ENCODE assay signal across 8 cellular contexts in genomic region chr3:31531992-31532586, GRCh38. TPM values are rescaled to one million over a fixed set of nuclear protein-coding genes. Genes with fewer than 3 reads are reported as not detected.
DNase-seq lines count a peak whose midpoint lies in the region; ATAC-seq and TF ChIP-seq lines count a peak whose summit lies in the region.

No MANE protein-coding gene starts in this region.

- no peak for TF ChIP-seq CTCF in liver (IDR thresholded peaks at IDR 0.05; ENCODE audit: low read depth, low read length, missing input control)

- peak overlapping the region; percentile 96 for H3K4me3 ChIP-seq in CD4-positive, CD25-positive, alpha-beta regulatory T cell (ENCODE audit: low read depth, low read length)
- peak overlapping the region; percentile 79 to 95 (median 84) for H3K4me3 ChIP-seq in liver (ENCODE audit: low read depth in 1 of 3, low read length in 3 of 3)

- no peaks in the 10 kb centered on the region for H3K27me3 ChIP-seq in CD4-positive, CD25-positive, alpha-beta regulatory T cell (ENCODE audit: control insufficient read depth, insufficient read depth, low read length)
- H3K27me3 ChIP-seq in liver (ENCODE audit: control insufficient read depth in 4 of 4, insufficient read depth in 4 of 4, low read length in 3 of 4) = no peaks in the 10 kb centered on the region

- peak; percentile 87 to 88 for ATAC-seq in CD4-positive, CD25-positive, alpha-beta regulatory T cell (ENCODE audit: low read depth in 2 of 2)
- ATAC-seq in GM19452 (IDR thresholded peaks at IDR 0.05; ENCODE audit: unreplicated experiment) (peak; percentile 82), HG03575 (IDR thresholded peaks at IDR 0.05; ENCODE audit: extremely low read depth, insufficient number of reproducible peaks, low FRiP score, unreplicated experiment) (peak; percentile 72)

- peak overlapping the region; percentile 96 to 99 (median 97) for H3K27ac Mint-ChIP-seq in CD4-positive, CD25-positive, alpha-beta regulatory T cell
- H3K27ac Mint-ChIP-seq in activated CD4-positive, alpha-beta memory T cell treated with anti-CD3 and anti-CD28 coated beads for 36 hours = peak overlapping the region; percentile 99

- H3K4me3 Mint-ChIP-seq in CD4-positive, CD25-positive, alpha-beta regulatory T cell = peak overlapping the region in 2 of 4 donors; percentile 93 to 99
- peak overlapping the region; percentile 97 for H3K4me3 Mint-ChIP-seq in activated CD4-positive, alpha-beta memory T cell treated with anti-CD3 and anti-CD28 coated beads for 36 hours

- WGBS in liver = under 1% methylated on average over 73 of the region's 73 CpGs

- no peaks in the 10 kb centered on the region for H3K36me3 ChIP-seq in CD4-positive, CD25-positive, alpha-beta regulatory T cell (ENCODE audit: control insufficient read depth, insufficient read depth, low read length)
- H3K36me3 ChIP-seq in liver (ENCODE audit: control insufficient read depth in 4 of 4, insufficient read depth in 3 of 4, low read depth in 1 of 4, low read length in 3 of 4) = no peaks in the 10 kb centered on the region

- peak; percentile 98 to 99 (median 98) for DNase-seq in CD4-positive, CD25-positive, alpha-beta regulatory T cell
- peak; percentile 98 for DNase-seq in NCI-H82 (lab: John Stamatoyannopoulos, UW)
- peak; percentile 99 for DNase-seq in activated CD4-positive, alpha-beta memory T cell treated with anti-CD3 and anti-CD28 coated beads for 36 hours
- peak; percentile 95 to 100 for DNase-seq in dermis microvascular lymphatic vessel endothelial cell (ENCODE audit: low read depth in 2 of 2)
- peak; percentile 98 for DNase-seq in stimulated activated CD4-positive, alpha-beta T cell treated with anti-CD3 and anti-CD28 coated beads, Interleukin-4, amount 100 ng/mL, for 1 hour

- H3K36me3 Mint-ChIP-seq in CD4-positive, CD25-positive, alpha-beta regulatory T cell = no peaks in the 10 kb centered on the region
- H3K36me3 Mint-ChIP-seq in activated CD4-positive, alpha-beta memory T cell treated with anti-CD3 and anti-CD28 coated beads for 36 hours = peaks cover 11% of the 10 kb centered on the region

- peaks cover 18 to 34% (median 26%) of the 10 kb centered on the region in 4 donors for H3K4me1 Mint-ChIP-seq in CD4-positive, CD25-positive, alpha-beta regulatory T cell
- peaks cover 11% of the 10 kb centered on the region for H3K4me1 Mint-ChIP-seq in activated CD4-positive, alpha-beta memory T cell treated with anti-CD3 and anti-CD28 coated beads for 36 hours (ENCODE audit: low read depth)

- no peak for TF ChIP-seq RAD21 in liver (IDR thresholded peaks at IDR 0.05)

- H3K9ac ChIP-seq in liver (ENCODE audit: low read depth in 1 of 2, low read length in 2 of 2) = peak overlapping the region; percentile 64 to 98

- peaks cover 35% of the 10 kb centered on the region for H3K4me1 ChIP-seq in CD4-positive, CD25-positive, alpha-beta regulatory T cell (ENCODE audit: control insufficient read depth, insufficient read depth, low read length, poor library complexity, severe bottlenecking)
- peaks cover 3 to 24% (median 18%) of the 10 kb centered on the region in 4 donors for H3K4me1 ChIP-seq in liver (ENCODE audit: control insufficient read depth in 4 of 4, insufficient read depth in 4 of 4, low read length in 3 of 4)

- H3K9me3 Mint-ChIP-seq in CD4-positive, CD25-positive, alpha-beta regulatory T cell = no peaks in the 10 kb centered on the region
- H3K9me3 Mint-ChIP-seq in activated CD4-positive, alpha-beta memory T cell treated with anti-CD3 and anti-CD28 coated beads for 36 hours = no peaks in the 10 kb centered on the region

- peak overlapping the region; percentile 99 for H3K27ac ChIP-seq in CD4-positive, CD25-positive, alpha-beta regulatory T cell (ENCODE audit: insufficient read depth, low read length, poor library complexity, severe bottlenecking)
- H3K27ac ChIP-seq in liver (ENCODE audit: low read depth in 1 of 2, low read length in 2 of 2) = peak overlapping the region; percentile 98 to 99

- intact Hi-C loops in activated CD4-positive, alpha-beta memory T cell treated with anti-CD3 and anti-CD28 coated beads for 36 hours (cut with micrococcal nuclease) = loop anchor here (1.0 to 10.0 kb wide), 14 partner anchors 10 to 1153 kb away; partner anchors contain the start of genes CNOT10, GPD1L and TGFBR2

- no peaks in the 10 kb centered on the region for H3K9me3 ChIP-seq in CD4-positive, CD25-positive, alpha-beta regulatory T cell (ENCODE audit: control insufficient read depth in 2 of 2, low read length in 2 of 2)
- no peaks in the 10 kb centered on the region for H3K9me3 ChIP-seq in liver (ENCODE audit: control insufficient read depth in 4 of 4, low read length in 3 of 4)

- POLR2A ChIA-PET in activated CD4-positive, alpha-beta memory T cell treated with anti-CD3 and anti-CD28 coated beads for 36 hours (lab: Charles Lee) = interaction anchor here (0.8 to 3.2 kb wide), 29 partner anchors 9 to 921 kb away, joined by 3 to 25 read pairs (median 4); no protein-coding TSS in a partner anchor

- H3K27me3 Mint-ChIP-seq in CD4-positive, CD25-positive, alpha-beta regulatory T cell = peaks cover 12% of the 10 kb centered on the region
- no peaks in the 10 kb centered on the region for H3K27me3 Mint-ChIP-seq in activated CD4-positive, alpha-beta memory T cell treated with anti-CD3 and anti-CD28 coated beads for 36 hours

- CTCF ChIA-PET in activated CD4-positive, alpha-beta memory T cell treated with anti-CD3 and anti-CD28 coated beads for 36 hours (lab: Charles Lee) = interaction anchor here (0.9 to 2.8 kb wide), 17 partner anchors 10 to 762 kb away, joined by 3 to 19 read pairs (median 4); no protein-coding TSS in a partner anchor

TF ChIP-seq in liver, 16 proteins besides CTCF, POLR2A, EP300 and RAD21 (continues in another document):
- TF ChIP-seq, protein P1, sequence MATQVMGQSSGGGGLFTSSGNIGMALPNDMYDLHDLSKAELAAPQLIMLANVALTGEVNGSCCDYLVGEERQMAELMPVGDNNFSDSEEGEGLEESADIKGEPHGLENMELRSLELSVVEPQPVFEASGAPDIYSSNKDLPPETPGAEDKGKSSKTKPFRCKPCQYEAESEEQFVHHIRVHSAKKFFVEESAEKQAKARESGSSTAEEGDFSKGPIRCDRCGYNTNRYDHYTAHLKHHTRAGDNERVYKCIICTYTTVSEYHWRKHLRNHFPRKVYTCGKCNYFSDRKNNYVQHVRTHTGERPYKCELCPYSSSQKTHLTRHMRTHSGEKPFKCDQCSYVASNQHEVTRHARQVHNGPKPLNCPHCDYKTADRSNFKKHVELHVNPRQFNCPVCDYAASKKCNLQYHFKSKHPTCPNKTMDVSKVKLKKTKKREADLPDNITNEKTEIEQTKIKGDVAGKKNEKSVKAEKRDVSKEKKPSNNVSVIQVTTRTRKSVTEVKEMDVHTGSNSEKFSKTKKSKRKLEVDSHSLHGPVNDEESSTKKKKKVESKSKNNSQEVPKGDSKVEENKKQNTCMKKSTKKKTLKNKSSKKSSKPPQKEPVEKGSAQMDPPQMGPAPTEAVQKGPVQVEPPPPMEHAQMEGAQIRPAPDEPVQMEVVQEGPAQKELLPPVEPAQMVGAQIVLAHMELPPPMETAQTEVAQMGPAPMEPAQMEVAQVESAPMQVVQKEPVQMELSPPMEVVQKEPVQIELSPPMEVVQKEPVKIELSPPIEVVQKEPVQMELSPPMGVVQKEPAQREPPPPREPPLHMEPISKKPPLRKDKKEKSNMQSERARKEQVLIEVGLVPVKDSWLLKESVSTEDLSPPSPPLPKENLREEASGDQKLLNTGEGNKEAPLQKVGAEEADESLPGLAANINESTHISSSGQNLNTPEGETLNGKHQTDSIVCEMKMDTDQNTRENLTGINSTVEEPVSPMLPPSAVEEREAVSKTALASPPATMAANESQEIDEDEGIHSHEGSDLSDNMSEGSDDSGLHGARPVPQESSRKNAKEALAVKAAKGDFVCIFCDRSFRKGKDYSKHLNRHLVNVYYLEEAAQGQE (IDR thresholded peaks at IDR 0.05) = peak; percentile 73
- TF ChIP-seq RXRA (IDR thresholded peaks at IDR 0.05) = peak; percentile 72 to 76
- peak; percentile 86 for TF ChIP-seq TAF1 (conservative IDR thresholded peaks at IDR 0.05)
- no peak for TF ChIP-seq FOXA1 (IDR thresholded peaks at IDR 0.05)
- peak; percentile 96 for TF ChIP-seq SP1 (IDR thresholded peaks at IDR 0.05)
- TF ChIP-seq, protein P2, sequence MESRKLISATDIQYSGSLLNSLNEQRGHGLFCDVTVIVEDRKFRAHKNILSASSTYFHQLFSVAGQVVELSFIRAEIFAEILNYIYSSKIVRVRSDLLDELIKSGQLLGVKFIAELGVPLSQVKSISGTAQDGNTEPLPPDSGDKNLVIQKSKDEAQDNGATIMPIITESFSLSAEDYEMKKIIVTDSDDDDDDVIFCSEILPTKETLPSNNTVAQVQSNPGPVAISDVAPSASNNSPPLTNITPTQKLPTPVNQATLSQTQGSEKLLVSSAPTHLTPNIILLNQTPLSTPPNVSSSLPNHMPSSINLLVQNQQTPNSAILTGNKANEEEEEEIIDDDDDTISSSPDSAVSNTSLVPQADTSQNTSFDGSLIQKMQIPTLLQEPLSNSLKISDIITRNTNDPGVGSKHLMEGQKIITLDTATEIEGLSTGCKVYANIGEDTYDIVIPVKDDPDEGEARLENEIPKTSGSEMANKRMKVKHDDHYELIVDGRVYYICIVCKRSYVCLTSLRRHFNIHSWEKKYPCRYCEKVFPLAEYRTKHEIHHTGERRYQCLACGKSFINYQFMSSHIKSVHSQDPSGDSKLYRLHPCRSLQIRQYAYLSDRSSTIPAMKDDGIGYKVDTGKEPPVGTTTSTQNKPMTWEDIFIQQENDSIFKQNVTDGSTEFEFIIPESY (IDR thresholded peaks at IDR 0.05) = peak; percentile 36
- TF ChIP-seq FOXA2 (IDR thresholded peaks at IDR 0.05) = no peak
- peak; percentile 83 for TF ChIP-seq NR2F2 (IDR thresholded peaks at IDR 0.05)
- TF ChIP-seq, protein P3, sequence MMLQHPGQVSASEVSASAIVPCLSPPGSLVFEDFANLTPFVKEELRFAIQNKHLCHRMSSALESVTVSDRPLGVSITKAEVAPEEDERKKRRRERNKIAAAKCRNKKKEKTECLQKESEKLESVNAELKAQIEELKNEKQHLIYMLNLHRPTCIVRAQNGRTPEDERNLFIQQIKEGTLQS (IDR thresholded peaks at IDR 0.05) = no peak
- peak in 1 of 2 donors; percentile 3 for TF ChIP-seq HNF4A (conservative IDR thresholded peaks at IDR 0.05)
- peak; percentile 67 for TF ChIP-seq YY1 (IDR thresholded peaks at IDR 0.05)
- TF ChIP-seq, protein P4, sequence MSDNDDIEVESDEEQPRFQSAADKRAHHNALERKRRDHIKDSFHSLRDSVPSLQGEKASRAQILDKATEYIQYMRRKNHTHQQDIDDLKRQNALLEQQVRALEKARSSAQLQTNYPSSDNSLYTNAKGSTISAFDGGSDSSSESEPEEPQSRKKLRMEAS (IDR thresholded peaks at IDR 0.05) = peak; percentile 45
- TF ChIP-seq HNF4G (IDR thresholded peaks at IDR 0.05) = no peak
- peak in 1 of 2 donors; percentile 14 for TF ChIP-seq EGR1 (IDR thresholded peaks at IDR 0.05; ENCODE audit: low read depth in 2 of 2)

RNA-seq across cellular contexts. Expression of gene STT3B, which starts 0.6 kb away (rescaled TPM):
- total RNA-seq in CD4-positive, CD25-positive, alpha-beta regulatory T cell = 108 TPM
- polyA plus RNA-seq in CD4-positive, CD25-positive, alpha-beta regulatory T cell = 10 to 100 TPM; 85.1 to 91.3 (median 89.5) TPM
- 100 to 1,000 TPM; 115 to 117 TPM for total RNA-seq in activated CD4-positive, alpha-beta memory T cell treated with anti-CD3 and anti-CD28 coated beads for 36 hours
- 119 and 130 TPM in 2 replicates for total RNA-seq in dermis microvascular lymphatic vessel endothelial cell
- total RNA-seq in liver = 100 to 1,000 TPM; 121 to 128 TPM
- 10 to 100 TPM; 23.9 to 50.5 TPM for polyA plus RNA-seq in liver

Comparison
In these comparisons a context has a peak if more than half of its experiments do, and no peak if none do; other contexts are left out.
1. Peak in every context shown above with its lines: DNase-seq, ATAC-seq, H3K4me3 ChIP-seq and H3K27ac ChIP-seq.